8 cellular contexts compared by ENCODE assay signal in genomic region chr9:112443200-112443599, GRCh38. TPM values are rescaled to one million over a fixed set of nuclear protein-coding genes. Genes with fewer than 3 reads are reported as not detected.
A peak's percentile ranks its signal among the peaks of the same experiment; 100 is the strongest.
DNase-seq lines count a peak whose midpoint lies in the region; ATAC-seq, FAIRE-seq and TF ChIP-seq lines count a peak whose summit lies in the region.

No MANE protein-coding gene starts in this region.

- H3K27me3 ChIP-seq in RWPE2 (ENCODE audit: insufficient read depth, poor library complexity, severe bottlenecking) (no peaks in the 10 kb centered on the region), esophagus squamous epithelium (no peaks in the 10 kb centered on the region)

- no peak for TF ChIP-seq POLR2A in A549 (IDR thresholded peaks at IDR 0.05; ENCODE audit: low read length)
- TF ChIP-seq POLR2A in esophagus squamous epithelium (IDR thresholded peaks at IDR 0.05): no peak

- H3K4me3 ChIP-seq in A549 (no peak overlapping the region), RWPE2 (ENCODE audit: severe bottlenecking) (no peak overlapping the region), esophagus squamous epithelium (no peak overlapping the region)

- CTCF ChIA-PET in A549 (lab: Yijun Ruan, JAX) (interaction anchor here (0.7 to 2.3 kb wide), 12 partner anchors 9 to 392 kb away, joined by 3 to 7 read pairs (median 4); no protein-coding TSS in a partner anchor), GM10248 (lab: Yijun Ruan, JAX) (interaction anchor here (0.8 to 4.7 kb wide), 17 partner anchors 8 to 684 kb away, joined by 3 to 29 read pairs (median 4); no protein-coding TSS in a partner anchor)

- no peak overlapping the region for H3K4me2 ChIP-seq in A549

- TF ChIP-seq EP300 in A549 (IDR thresholded peaks at IDR 0.05): no peak

- H3K27ac ChIP-seq in A549 (no peak overlapping the region), RWPE2 (ENCODE audit: poor library complexity, severe bottlenecking) (no peak overlapping the region), esophagus squamous epithelium (no peak overlapping the region)

- peak; percentile 28 to 49; a peak in 2 of 5 replicates for TF ChIP-seq RAD21 in A549 (conservative IDR thresholded peaks at IDR 0.05 in 1 of 2, IDR thresholded peaks at IDR 0.05 in 1 of 2)

- TF ChIP-seq CTCF in A549 (IDR thresholded peaks at IDR 0.05): peak; percentile 53
- peak; percentile 57 for TF ChIP-seq CTCF in GM10248 (IDR thresholded peaks at IDR 0.05; ENCODE audit: control extremely low read depth, extremely low read depth, low read depth, missing control alignments)
- TF ChIP-seq CTCF in RWPE2 (IDR thresholded peaks at IDR 0.05; ENCODE audit: poor library complexity, severe bottlenecking): peak; percentile 54
- TF ChIP-seq CTCF in esophagus squamous epithelium (IDR thresholded peaks at IDR 0.05): peak in 5 of 6 experiments; percentile 20 to 57 (median 35)

- H3K36me3 ChIP-seq in RWPE2 (ENCODE audit: low read depth) (peaks cover 28% of the 10 kb centered on the region), esophagus squamous epithelium (peaks cover 0 to 54% (median 0%) of the 10 kb centered on the region in 3 donors)

- H3K4me1 ChIP-seq in A549 (no peaks in the 10 kb centered on the region), RWPE2 (ENCODE audit: insufficient read depth, poor library complexity, severe bottlenecking) (peaks cover 6% of the 10 kb centered on the region), esophagus squamous epithelium (peaks cover 0 to 25% (median 4%) of the 10 kb centered on the region in 3 donors)

- H3K9me3 ChIP-seq in A549 (no peaks in the 10 kb centered on the region), RWPE2 (ENCODE audit: severe bottlenecking) (no peaks in the 10 kb centered on the region), esophagus squamous epithelium (no peaks in the 10 kb centered on the region)

- POLR2A ChIA-PET in A549 (lab: Yijun Ruan, JAX): interaction anchor here (0.6 kb wide), 1 partner anchor 350 kb away, joined by 3 read pairs; no protein-coding TSS in a partner anchor
- POLR2A ChIA-PET in GM10248 (lab: Yijun Ruan, JAX): no interaction called here

- FAIRE-seq in A549 (lab: Jason Lieb, UNC): no peak

- peak in 1 of 2 experiments; percentile 23 for DNase-seq in A549 (ENCODE audit: low read depth in 1 of 2, low spot score in 1 of 2)
- no peak for DNase-seq in GM10248 (ENCODE audit: extremely low spot score)
- DNase-seq in RWPE2 (ENCODE audit: low spot score): no peak
- no peak for DNase-seq in esophagus squamous epithelium (lab: John Stamatoyannopoulos, UW)
- DNase-seq in stimulated activated naive CD4-positive, alpha-beta T cell treated with Interleukin-2 at 50 U/mL for 16 hours (lab: John Stamatoyannopoulos, UW): peak; percentile 2
- no peak for DNase-seq in putamen (ENCODE audit: low spot score)
- DNase-seq in NCI-H510A (lab: John Stamatoyannopoulos, UW): no peak

- ATAC-seq in A549 (peak in 1 of 2 experiments; percentile 60; a peak in 1 of 6 replicates), RWPE2 (ENCODE audit: low read depth) (no peak), HG03159 (IDR thresholded peaks at IDR 0.05; ENCODE audit: unreplicated experiment) (no peak)

- intact Hi-C loops in esophagus squamous epithelium (cut with DNase I): no loop called here

TF ChIP-seq in A549, 52 proteins besides CTCF, POLR2A, EP300 and RAD21:
- no peak for TF ChIP-seq MAFK (IDR thresholded peaks at IDR 0.05; ENCODE audit: partially characterized antibody)
- TF ChIP-seq SMC3 (IDR thresholded peaks at IDR 0.05): peak; percentile 61
- no peak for TF ChIP-seq POLR2AphosphoS2 (conservative IDR thresholded peaks at IDR 0.05; ENCODE audit: low read length)

RNA-seq across cellular contexts. Expression of gene KIAA1958, which starts 43.4 kb away (rescaled TPM):
- polyA plus RNA-seq in A549 (2011; rRNA removed) (3.7 and 6.7 TPM in 2 replicates), A549 (2017; fragmentation: RNase III; extraction: RNeasy Plus Mini Kit Qiagen cat#74134 plus additional on column Dnase treatment) (2.0 to 2.2 TPM (median 2.1 TPM) in 3 replicates)
- polyA plus RNA-seq in A549 (2012; cell fraction: cytosol; rRNA removed): 2.0 and 2.6 TPM in 2 replicates
- polyA plus RNA-seq in A549 (2012; cell fraction: nucleus; rRNA removed): 2.2 TPM in 2 replicates
- polyA minus RNA-seq in A549 (2011; rRNA and poly(A)+ RNA removed): 50.1 and 57.8 TPM in 2 replicates
- 1 to 10 TPM; 2.7 to 5.7 (median 5.2) TPM for total RNA-seq in esophagus squamous epithelium
